ENCODE assay signal across 1 cellular context in the genomic region with DNA sequence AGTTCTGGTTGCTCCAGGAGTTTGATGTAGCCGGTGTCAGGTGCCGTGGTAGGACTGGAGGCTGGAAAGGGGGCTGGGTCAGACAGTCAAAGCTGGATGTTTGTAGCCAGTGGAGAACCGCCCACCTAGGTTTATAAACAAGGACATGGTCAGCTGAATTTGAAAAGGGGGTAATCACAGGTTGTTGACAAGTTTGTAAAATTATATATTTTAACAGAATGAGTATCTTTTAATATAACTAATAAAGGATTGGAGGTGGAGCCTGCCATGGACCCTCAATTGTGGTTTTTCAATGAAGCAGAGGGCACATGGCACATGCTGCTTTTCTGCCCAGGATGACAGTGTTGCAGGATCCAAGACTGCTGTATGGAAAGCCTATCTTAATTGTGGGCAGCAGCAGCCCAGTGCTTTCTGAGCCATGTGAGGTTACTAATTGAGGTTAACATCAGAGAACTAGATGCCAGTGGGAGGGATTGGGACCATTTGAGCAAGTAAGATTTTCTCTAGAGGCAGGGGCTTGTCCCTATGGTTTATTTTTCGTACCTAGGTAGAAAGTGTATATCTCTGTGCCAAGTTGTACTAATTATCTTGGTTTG.
TF ChIP-seq lines count a peak whose summit lies in the region.

No MANE protein-coding gene starts in this region.

TF ChIP-seq in GM12878, 131 proteins besides CTCF, POLR2A, EP300 and RAD21 (continued from another document):
- TF ChIP-seq BCL11A (IDR thresholded peaks at IDR 0.05; ENCODE audit: low read depth, low read length) (no peak), STAT1 (conservative IDR thresholded peaks at IDR 0.05) (no peak), RFX5 (IDR thresholded peaks at IDR 0.05; ENCODE audit: low read depth, low read length) (no peak), CHD1 (IDR thresholded peaks at IDR 0.05; ENCODE audit: low read depth, low read length) (no peak), FOXM1 (IDR thresholded peaks at IDR 0.05; ENCODE audit: low read depth, low read length) (no peak), HDAC2 (IDR thresholded peaks at IDR 0.05) (no peak), CREM (IDR thresholded peaks at IDR 0.05; ENCODE audit: low read depth) (no peak)
- TF ChIP-seq, protein P1, sequence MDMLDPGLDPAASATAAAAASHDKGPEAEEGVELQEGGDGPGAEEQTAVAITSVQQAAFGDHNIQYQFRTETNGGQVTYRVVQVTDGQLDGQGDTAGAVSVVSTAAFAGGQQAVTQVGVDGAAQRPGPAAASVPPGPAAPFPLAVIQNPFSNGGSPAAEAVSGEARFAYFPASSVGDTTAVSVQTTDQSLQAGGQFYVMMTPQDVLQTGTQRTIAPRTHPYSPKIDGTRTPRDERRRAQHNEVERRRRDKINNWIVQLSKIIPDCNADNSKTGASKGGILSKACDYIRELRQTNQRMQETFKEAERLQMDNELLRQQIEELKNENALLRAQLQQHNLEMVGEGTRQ (IDR thresholded peaks at IDR 0.05; ENCODE audit: borderline replicate concordance, low read depth, low read length) = no peak
